In the genomic region with DNA sequence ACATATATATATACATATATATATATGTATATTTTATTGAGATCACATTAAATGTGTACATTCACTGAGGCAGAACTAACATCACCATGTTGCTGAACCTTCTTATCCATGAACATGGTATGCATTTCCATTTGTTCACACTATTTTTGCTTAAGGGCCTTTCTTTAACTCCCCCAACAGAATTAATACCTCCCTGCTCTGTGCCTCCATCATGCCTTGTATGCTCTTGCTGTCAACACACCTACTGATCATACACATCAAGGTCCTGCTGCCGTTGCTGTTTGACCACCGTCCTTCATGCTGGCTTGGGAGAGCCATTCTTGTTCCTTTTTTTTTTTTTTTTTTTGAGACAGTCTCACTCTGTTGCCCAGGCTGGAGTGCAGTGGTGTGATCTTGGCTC, we compare ENCODE assay signal across 8 cellular contexts. TPM values are rescaled to one million over a fixed set of nuclear protein-coding genes. Genes with fewer than 3 reads are reported as not detected.
"Had no signal": no experiment of that assay in that cellular context is flagged by ENCODE, and none has a peak within 500 bp of the region (broad histone marks: within the 10 kb centered on the region; RNA-seq: fewer than 3 reads in every experiment).

No MANE protein-coding gene starts in this region.

- DNase-seq: GDM1, GF-D8 had no signal

- H3K4me3 ChIP-seq: GM12878 had no signal

- ATAC-seq: GM12878 had no signal

- FAIRE-seq: G401.6, GM12878, GM12892, GM18507, GM19239 had no signal

RNA-seq across cellular contexts. Expression of a gene that starts 50.4 kb away (rescaled TPM):
- total RNA-seq: G401, GM12878 had no signal
- polyA plus RNA-seq: GM12878 had no signal
